Comparison of ENCODE assay signal across 8 cellular contexts in genomic region chr9:69036799-69037198, GRCh38. TPM values are rescaled to one million over a fixed set of nuclear protein-coding genes. Genes with fewer than 3 reads are reported as not detected.
DNase-seq lines count a peak whose midpoint lies in the region; ATAC-seq and TF ChIP-seq lines count a peak whose summit lies in the region.

No MANE protein-coding gene starts in this region.

- H3T11ph ChIP-seq in H9 (ENCODE audit: low read length): no peak overlapping the region

- no peak overlapping the region for H2BK12ac ChIP-seq in H9 (ENCODE audit: insufficient read length, low read depth, low read length)

- no CpG with 5 or more reads among the region's 10 CpGs for WGBS in H9 (ENCODE audit: extremely low coverage, insufficient read length, low lambda C conversion rate)

- no peak overlapping the region for H2BK5ac ChIP-seq in H9 (ENCODE audit: insufficient read length, low read length)

- no peaks in the 10 kb centered on the region for H3K9me3 ChIP-seq in H9 (ENCODE audit: control insufficient read depth, low read depth, low read length)
- H3K9me3 ChIP-seq in SU-DHL-6 (ENCODE audit: insufficient read depth, low read length): no peaks in the 10 kb centered on the region
- H3K9me3 ChIP-seq in gastrocnemius medialis: no peaks in the 10 kb centered on the region

- no peak overlapping the region for H3K14ac ChIP-seq in H9 (ENCODE audit: insufficient read depth, low read length)

- TF ChIP-seq CTCF in H9 (conservative IDR thresholded peaks at IDR 0.05) (no peak), SU-DHL-6 (IDR thresholded peaks at IDR 0.05; ENCODE audit: insufficient read depth, low read length, poor library complexity, severe bottlenecking) (no peak), fibroblast of the aortic adventitia (IDR thresholded peaks at IDR 0.05; ENCODE audit: insufficient read depth, low read length) (no peak), gastrocnemius medialis (IDR thresholded peaks at IDR 0.05 in 4 of 5, conservative IDR thresholded peaks at IDR 0.05 in 1 of 5) (no peak)

- CTCF ChIA-PET in HEK293T (lab: Yijun Ruan, JAX): no interaction called here

- H3K36me3 ChIP-seq in SU-DHL-6 (ENCODE audit: low read length) (no peaks in the 10 kb centered on the region), gastrocnemius medialis (no peaks in the 10 kb centered on the region)

- no peak overlapping the region for H2BK120ac ChIP-seq in H9 (ENCODE audit: low read depth, low read length, poor library complexity, severe bottlenecking)

- TF ChIP-seq POLR2A in gastrocnemius medialis (IDR thresholded peaks at IDR 0.05): no peak

- no peak overlapping the region for H3K56ac ChIP-seq in H9 (ENCODE audit: insufficient read length, low read depth, low read length)

- no peak overlapping the region for H2AFZ ChIP-seq in H9 (ENCODE audit: low read length)
- peak overlapping the region; percentile 86 for H2AFZ ChIP-seq in SU-DHL-6 (ENCODE audit: low read depth, low read length, severe bottlenecking)

- H3K4me1 Mint-ChIP-seq in H9: peaks cover 14 to 22% of the 10 kb centered on the region in 2 experiments

- H3K27ac ChIP-seq in H9 (ENCODE audit: insufficient read length, low read depth, low read length): no peak overlapping the region
- peak overlapping the region; percentile 63 for H3K27ac ChIP-seq in SU-DHL-6 (ENCODE audit: low read depth, low read length)
- peak overlapping the region; percentile 69 to 93 (median 89) for H3K27ac ChIP-seq in gastrocnemius medialis

- intact Hi-C loops in gastrocnemius medialis (cut with DNase I; ENCODE audit: low total_unique reads): loop anchor here (5.0 to 10.0 kb wide), 2 partner anchors 136 to 508 kb away; partner anchors contain the start of gene TJP2

- H2BK15ac ChIP-seq in H9 (ENCODE audit: low read depth, low read length): no peak overlapping the region

- H3K9me2 ChIP-seq in SU-DHL-6 (replicated peaks; ENCODE audit: insufficient read depth, low read length): no peaks in the 10 kb centered on the region

- H3K4me3 ChIP-seq in SU-DHL-6 (ENCODE audit: insufficient read depth, low read length, poor library complexity, severe bottlenecking) (peak overlapping the region; percentile 93), fibroblast of the aortic adventitia (ENCODE audit: low read depth, low read length) (peak overlapping the region; percentile 96), gastrocnemius medialis (peak overlapping the region in 3 of 4 donors; percentile 55 to 83 (median 75))

- H3K23me2 ChIP-seq in H9 (ENCODE audit: insufficient read length, low read depth, low read length, poor library complexity, severe bottlenecking): peaks cover 5% of the 10 kb centered on the region

- ATAC-seq in gastrocnemius medialis: no peak

- H4K91ac ChIP-seq in H9 (ENCODE audit: insufficient read length, low read depth, low read length): no peak overlapping the region

- H3K4me1 ChIP-seq in H9 (ENCODE audit: insufficient read depth, low read length): no peaks in the 10 kb centered on the region
- peaks cover 2 to 10% of the 10 kb centered on the region in 2 donors for H3K4me1 ChIP-seq in gastrocnemius medialis

- no peak for DNase-seq in H9
- DNase-seq in fibroblast of the aortic adventitia (ENCODE audit: low read depth): no peak
- no peak for DNase-seq in gastrocnemius medialis
- DNase-seq in HEK293T (ENCODE audit: extremely low spot score): no peak
- no peak for DNase-seq in Ammon's horn (ENCODE audit: low spot score)
- DNase-seq in DMS53 treated with DMSO at 0.1 percent for 48 hours (lab: John Stamatoyannopoulos, UW; ENCODE audit: unreplicated experiment): no peak
- no peak for DNase-seq in NCI-H82 treated with DMSO at 0.1 percent for 48 hours (lab: John Stamatoyannopoulos, UW; ENCODE audit: unreplicated experiment)

- H3K4ac ChIP-seq in H9 (ENCODE audit: low read depth, low read length): no peak overlapping the region

- H3K27me3 Mint-ChIP-seq in H9 (ENCODE audit: low read depth): no peaks in the 10 kb centered on the region

- POLR2A ChIA-PET in HEK293T (lab: Yijun Ruan, JAX): no interaction called here

- H3K9ac ChIP-seq in H9 (ENCODE audit: extremely low read depth, insufficient read length, low read length) (no peak overlapping the region), SU-DHL-6 (ENCODE audit: low read length) (peak overlapping the region; percentile 79)

- H3K4me2 ChIP-seq in H9 (ENCODE audit: insufficient read depth, insufficient read length, low read length) (peak overlapping the region; percentile 76), SU-DHL-6 (ENCODE audit: low read depth, low read length, poor library complexity, severe bottlenecking) (peak overlapping the region; percentile 97)

- H2BK20ac ChIP-seq in H9 (ENCODE audit: low read depth, low read length, poor library complexity, severe bottlenecking): no peak overlapping the region

- H3K79me2 ChIP-seq in H9 (ENCODE audit: insufficient read depth, low read length): peaks cover 21% of the 10 kb centered on the region
- H3K79me2 ChIP-seq in SU-DHL-6 (ENCODE audit: insufficient read depth, low read length): peaks cover 52% of the 10 kb centered on the region

- H3K27me3 ChIP-seq in H9 (ENCODE audit: insufficient read depth, low read length) (no peaks in the 10 kb centered on the region), SU-DHL-6 (ENCODE audit: low read length) (no peaks in the 10 kb centered on the region), gastrocnemius medialis (no peaks in the 10 kb centered on the region)

- H3K23ac ChIP-seq in H9 (ENCODE audit: insufficient read length, low read depth, low read length): no peak overlapping the region

- H4K20me1 ChIP-seq in H9 (ENCODE audit: control insufficient read depth, insufficient read depth, insufficient read length) (no peaks in the 10 kb centered on the region), SU-DHL-6 (ENCODE audit: low read depth, low read length) (no peaks in the 10 kb centered on the region)

- no peaks in the 10 kb centered on the region for H3F3A ChIP-seq in SU-DHL-6 (ENCODE audit: insufficient read depth)

- no peak overlapping the region for H4K5ac ChIP-seq in H9 (ENCODE audit: insufficient read length, low read depth, low read length)

- peak overlapping the region in 1 of 3 experiments; percentile 94; a peak in 1 of 7 replicates for H3K27ac Mint-ChIP-seq in H9

- H3K18ac ChIP-seq in H9 (ENCODE audit: insufficient read length, low read depth, low read length): no peak overlapping the region

- in situ Hi-C loops in gastrocnemius medialis (cut with MboI; ENCODE audit: low sequenced_read_pairs in 4 of 4): no loop called here

- H3K36me3 Mint-ChIP-seq in H9 (ENCODE audit: insufficient read depth in 1 of 3, low read depth in 3 of 3): peaks cover 4 to 8% (median 5%) of the 10 kb centered on the region in 3 experiments; a peak in 4 of 7 replicates

- H2AK5ac ChIP-seq in H9 (ENCODE audit: insufficient read length, low read length): no peak overlapping the region

- H4K8ac ChIP-seq in H9 (replicated peaks; ENCODE audit: insufficient read length, low read depth, low read length): no peak overlapping the region

- peak overlapping the region; percentile 96 for H3K4me3 Mint-ChIP-seq in H9

- H3K9me3 Mint-ChIP-seq in H9: no peaks in the 10 kb centered on the region; a peak in 1 of 5 replicates

- no peaks in the 10 kb centered on the region for H3K79me1 ChIP-seq in H9 (ENCODE audit: insufficient read depth, low read depth, low read length, poor library complexity, severe bottlenecking)

TF ChIP-seq in HEK293T, 16 proteins besides CTCF, POLR2A, EP300 and RAD21:
- TF ChIP-seq HDGF (IDR thresholded peaks at IDR 0.05; ENCODE audit: borderline replicate concordance): no peak
- no peak for TF ChIP-seq SP1 (IDR thresholded peaks at IDR 0.05)
- TF ChIP-seq ELF4 (IDR thresholded peaks at IDR 0.05): no peak
- no peak for TF ChIP-seq ZNF384 (IDR thresholded peaks at IDR 0.05)
- TF ChIP-seq FOXA1 (IDR thresholded peaks at IDR 0.05): no peak
- TF ChIP-seq BHLHE40 (IDR thresholded peaks at IDR 0.05; ENCODE audit: borderline replicate concordance): no peak
- TF ChIP-seq FOXM1 (IDR thresholded peaks at IDR 0.05; ENCODE audit: borderline replicate concordance): no peak

RNA-seq across cellular contexts. Expression of gene FXN, which starts 1.2 kb away (rescaled TPM):
- total RNA-seq in H9 (2021): 34.4 and 36.7 TPM in 2 replicates
- total RNA-seq in fibroblast of the aortic adventitia (ENCODE audit: low replicate concordance): 2.4 and 8.7 TPM in 2 replicates
- 10 to 100 TPM in 2 of 4 donors, 1 to 10 TPM in 2; 5.5 to 23.4 (median 14.0) TPM for total RNA-seq in gastrocnemius medialis

RNA-seq across cellular contexts. Expression of gene PRKACG, which starts 22.9 kb away (rescaled TPM):
- total RNA-seq in H9 (2021): not detected in 2 replicates
- not detected in 2 replicates for total RNA-seq in fibroblast of the aortic adventitia (ENCODE audit: low replicate concordance)
- not detected for total RNA-seq in gastrocnemius medialis
